In genomic region chr11:65719887-65720236, GRCh38 we compare ENCODE assay signal across 8 cellular contexts. TPM values are rescaled to one million over a fixed set of nuclear protein-coding genes. Genes with fewer than 3 reads are reported as not detected.
DNase-seq lines count a peak whose midpoint lies in the region; ATAC-seq and TF ChIP-seq lines count a peak whose summit lies in the region.

No MANE protein-coding gene starts in this region.

- H3K36me3 Mint-ChIP-seq in activated naive CD4-positive, alpha-beta T cell treated with anti-CD3 and anti-CD28 coated beads for 36 hours (ENCODE audit: low read depth), result peaks cover 32% of the 10 kb centered on the region

- H3K27me3 Mint-ChIP-seq in activated naive CD4-positive, alpha-beta T cell treated with anti-CD3 and anti-CD28 coated beads for 36 hours (ENCODE audit: low read depth), result no peaks in the 10 kb centered on the region

- TF ChIP-seq CTCF in BE2C (IDR thresholded peaks at IDR 0.05; ENCODE audit: low read depth, low read length), result no peak
- no peak for TF ChIP-seq CTCF in heart left ventricle (IDR thresholded peaks at IDR 0.05)

- H3K4me1 ChIP-seq in BE2C, result peaks cover 4% of the 10 kb centered on the region; the same call in 1 of the 2 replicates
- H3K4me1 ChIP-seq in heart left ventricle, result peaks cover 8 to 30% (median 16%) of the 10 kb centered on the region in 12 donors

- DNase-seq in BE2C, result peak; percentile 34
- peak; percentile 46 for DNase-seq in LHCN-M2 (ENCODE audit: low read depth)
- DNase-seq in activated naive CD4-positive, alpha-beta T cell treated with anti-CD3 and anti-CD28 coated beads for 36 hours, result peak; percentile 39
- DNase-seq in heart left ventricle, result peak in 1 of 5 donors; percentile 47
- DNase-seq in sciatic nerve (ENCODE audit: low spot score), result no peak
- DNase-seq in iPS-NIHi11 (ENCODE audit: low spot score), result no peak
- no peak for DNase-seq in T-helper 9 cell

- no peaks in the 10 kb centered on the region for H3K9me3 Mint-ChIP-seq in activated naive CD4-positive, alpha-beta T cell treated with anti-CD3 and anti-CD28 coated beads for 36 hours

- H3K27ac Mint-ChIP-seq in activated naive CD4-positive, alpha-beta T cell treated with anti-CD3 and anti-CD28 coated beads for 36 hours, result peak overlapping the region; percentile 84

- 3 to 7% (median 5%) methylated on average over 12 to 16 of the region's 16 CpGs for WGBS in heart left ventricle, 4 donors

- H3K9me3 ChIP-seq in BE2C, result no peaks in the 10 kb centered on the region
- no peaks in the 10 kb centered on the region for H3K9me3 ChIP-seq in heart left ventricle

- CTCF ChIA-PET in activated naive CD4-positive, alpha-beta T cell treated with anti-CD3 and anti-CD28 coated beads for 36 hours (lab: Charles Lee), result interaction anchor here (0.6 to 2.2 kb wide), 10 partner anchors 8 to 1483 kb away, joined by 3 to 12 read pairs (median 3); partner anchors contain the start of gene KAT5

- intact Hi-C loops in activated naive CD4-positive, alpha-beta T cell treated with anti-CD3 and anti-CD28 coated beads for 36 hours (cut with micrococcal nuclease), result loop anchor here (1.0 kb wide), 1 partner anchor 8 kb away; the partner anchor contains the start of gene KAT5
- intact Hi-C loops in heart left ventricle (cut with DNase I), result loop anchor here in 4 of 10 donors (5.0 to 10.0 kb wide), 3 partner anchors 52 to 265 kb away; partner anchors contain the start of genes MAP3K11 (in 1 of the 4) and PCNX3 (in 1 of the 4)
- intact Hi-C loops in sciatic nerve (cut with DNase I), result loop anchor here (10.0 kb wide), 1 partner anchor 95 kb away; no protein-coding TSS in a partner anchor

- peaks cover 29% of the 10 kb centered on the region for H3K4me1 Mint-ChIP-seq in activated naive CD4-positive, alpha-beta T cell treated with anti-CD3 and anti-CD28 coated beads for 36 hours (ENCODE audit: low read depth)

- H3K27ac ChIP-seq in heart left ventricle, result peak overlapping the region; percentile 63 to 96 (median 90)

- no peak for TF ChIP-seq POLR2A in heart left ventricle (IDR thresholded peaks at IDR 0.05)

- H3K4me3 ChIP-seq in BE2C (ENCODE audit: low read depth, low read length) (peak overlapping the region; percentile 75), heart left ventricle (peak overlapping the region; percentile 48 to 97 (median 80))

- peak overlapping the region; percentile 95 for H3K4me3 Mint-ChIP-seq in activated naive CD4-positive, alpha-beta T cell treated with anti-CD3 and anti-CD28 coated beads for 36 hours

- H3K27me3 ChIP-seq in BE2C (peaks cover 7% of the 10 kb centered on the region), heart left ventricle (no peaks in the 10 kb centered on the region)

- peak; percentile 8 for ATAC-seq in GM21515 (IDR thresholded peaks at IDR 0.05; ENCODE audit: unreplicated experiment)
- ATAC-seq in heart left ventricle, result peak; percentile 1 to 29 (median 13)
- ATAC-seq in sciatic nerve, result peak; percentile 44

- H3K36me3 ChIP-seq in BE2C (peaks cover 49% of the 10 kb centered on the region), heart left ventricle (peaks cover 0 to 49% (median 45%) of the 10 kb centered on the region in 9 donors)

RNA-seq across cellular contexts. Expression of gene RNASEH2C, which starts 0.7 kb away (rescaled TPM):
- polyA plus RNA-seq in BE2C (2012; ENCODE audit: insufficient read depth, insufficient read length, low read depth), result 225 TPM
- 76.4 and 87.5 TPM in 2 replicates for total RNA-seq in LHCN-M2 (2014; rRNA removed)
- 59.0 TPM for polyA plus RNA-seq in LHCN-M2 (2012)
- total RNA-seq in activated naive CD4-positive, alpha-beta T cell treated with anti-CD3 and anti-CD28 coated beads for 36 hours, result 10 to 100 TPM; 95.6 to 97.8 TPM
- 100 to 1,000 TPM in 2 of 9 donors, 10 to 100 TPM in 7; 31.7 to 131 (median 44.6) TPM for total RNA-seq in heart left ventricle
- polyA plus RNA-seq in heart left ventricle, result 100 to 1,000 TPM in 1 of 2 donors, 10 to 100 TPM in 1; 90.5 to 120 TPM
- total RNA-seq in sciatic nerve, result 42.5 TPM

RNA-seq across cellular contexts. Expression of gene KAT5, which starts 7.8 kb away (rescaled TPM):
- 105 TPM for polyA plus RNA-seq in BE2C (2012; ENCODE audit: insufficient read depth, insufficient read length, low read depth)
- total RNA-seq in LHCN-M2 (2014; rRNA removed) (43.1 and 47.6 TPM in 2 replicates), heart left ventricle (10 to 100 TPM; 36.4 to 52.5 (median 40.1) TPM), sciatic nerve (81.5 TPM)
- polyA plus RNA-seq in LHCN-M2 (2012), result 40.2 TPM
- total RNA-seq in activated naive CD4-positive, alpha-beta T cell treated with anti-CD3 and anti-CD28 coated beads for 36 hours, result 10 to 100 TPM; 60.1 to 67.1 TPM
- 10 to 100 TPM; 39.4 to 62.5 TPM for polyA plus RNA-seq in heart left ventricle

RNA-seq across cellular contexts. Expression of gene RELA, which starts 57.1 kb away (rescaled TPM):
- polyA plus RNA-seq in BE2C (2012; ENCODE audit: insufficient read depth, insufficient read length, low read depth), result 108 TPM
- total RNA-seq in LHCN-M2 (2014; rRNA removed), result 26.5 and 34.0 TPM in 2 replicates
- 62.3 TPM for polyA plus RNA-seq in LHCN-M2 (2012)
- total RNA-seq in activated naive CD4-positive, alpha-beta T cell treated with anti-CD3 and anti-CD28 coated beads for 36 hours, result 10 to 100 TPM; 66.9 to 68.5 TPM
- 10 to 100 TPM; 31.2 to 86.4 (median 42.3) TPM for total RNA-seq in heart left ventricle
- 10 to 100 TPM; 22.2 to 49.5 TPM for polyA plus RNA-seq in heart left ventricle
- total RNA-seq in sciatic nerve, result 95.6 TPM

Comparison
In these comparisons a context has a peak if more than half of its experiments do, and no peak if none do; other contexts are left out.
1. DNase-seq: peak in BE2C (single experiment), LHCN-M2 (single experiment) and activated naive CD4-positive, alpha-beta T cell treated with anti-CD3 and anti-CD28 coated beads for 36 hours (single experiment); none in sciatic nerve (single experiment), iPS-NIHi11 (single experiment) and T-helper 9 cell (single experiment).
2. Peak in every context shown above with its lines, with median percentiles within 50 percentile points of each other: ATAC-seq.